Comparison of ENCODE assay signal across 8 cellular contexts in the genomic region with DNA sequence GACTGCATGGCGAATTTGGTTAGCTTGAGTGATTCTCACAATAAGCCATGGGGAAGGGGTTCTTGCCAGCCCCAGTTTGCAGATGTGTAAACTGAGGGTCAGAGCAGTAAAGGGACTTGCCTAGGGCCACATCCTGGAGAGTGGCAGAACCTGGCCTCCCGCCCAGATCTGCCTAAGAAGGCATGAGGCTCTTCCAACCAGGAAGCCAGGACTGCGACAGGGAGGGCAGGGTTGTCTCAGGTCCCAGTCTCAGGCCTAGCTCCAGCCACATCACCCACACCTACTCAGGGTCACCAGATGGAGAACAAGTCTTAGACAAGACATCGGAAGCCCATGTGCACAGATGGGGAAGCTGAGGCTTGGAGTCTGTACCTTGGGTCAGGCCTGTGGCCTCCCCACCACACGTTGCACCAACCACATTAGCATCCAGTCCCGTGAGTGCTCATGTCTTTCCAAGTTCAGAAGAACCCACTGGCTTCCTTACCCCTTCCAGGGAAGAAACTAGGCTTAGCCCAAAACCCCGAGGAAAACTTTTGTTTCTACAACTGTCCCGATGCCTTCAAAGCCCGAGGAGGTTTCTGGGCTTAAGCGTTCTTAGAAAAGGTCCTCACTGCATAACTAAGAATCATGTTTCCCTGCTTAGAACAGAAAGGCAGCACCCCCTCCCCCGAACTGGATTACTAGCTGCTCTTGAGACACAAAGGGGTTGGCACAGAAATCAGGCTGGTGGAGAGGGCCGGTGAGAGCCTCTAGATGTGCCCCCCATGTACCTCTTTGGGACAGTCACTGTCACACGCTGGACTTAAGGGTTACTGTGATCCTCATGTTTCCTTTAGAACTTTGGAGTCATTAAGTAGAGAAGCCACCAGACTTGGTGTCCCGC. TPM values are rescaled to one million over a fixed set of nuclear protein-coding genes. Genes with fewer than 3 reads are reported as not detected.
DNase-seq lines count a peak whose midpoint lies in the region; ATAC-seq, FAIRE-seq and TF ChIP-seq lines count a peak whose summit lies in the region.

No MANE protein-coding gene starts in this region.

- H3K4me3 ChIP-seq in kidney (ENCODE audit: low read length in 2 of 2) = peak overlapping the region; percentile 5 to 40
- peak overlapping the region; percentile 75 for H3K4me3 ChIP-seq in thymus (ENCODE audit: low read length)

- H3K36me3 Mint-ChIP-seq in activated CD8-positive, alpha-beta memory T cell treated with anti-CD3 and anti-CD28 coated beads, Interleukin-2, amount 10 ng/mL, durations not matched to agents 7 days and 5 days = peaks cover 56% of the 10 kb centered on the region
- peaks cover 48% of the 10 kb centered on the region for H3K36me3 Mint-ChIP-seq in activated CD4-positive, alpha-beta memory T cell treated with anti-CD3 and anti-CD28 coated beads for 36 hours

- DNase-seq in activated CD8-positive, alpha-beta memory T cell treated with anti-CD3 and anti-CD28 coated beads, Interleukin-2, amount 10 ng/mL, durations not matched to agents 7 days and 5 days = peak; percentile 56
- no peak for DNase-seq in activated CD8-positive, alpha-beta memory T cell treated with anti-CD3 and anti-CD28 coated beads, Interleukin-2, amount 50 U/mL, for 48 hours
- peak; percentile 43 for DNase-seq in activated CD4-positive, alpha-beta memory T cell treated with anti-CD3 and anti-CD28 coated beads for 36 hours
- DNase-seq in kidney (peak; percentile 51), NCI-H748 treated with DMSO at 0.1 percent for 48 hours (lab: John Stamatoyannopoulos, UW) (no peak), NCI-H1694 (lab: John Stamatoyannopoulos, UW) (no peak)

- H3K27ac ChIP-seq in kidney (ENCODE audit: low read depth in 2 of 2, low read length in 2 of 2) (peak overlapping the region; percentile 20 to 61), thymus (ENCODE audit: low read depth) (peak overlapping the region; percentile 83)

- peaks cover 41% of the 10 kb centered on the region for H3K4me1 Mint-ChIP-seq in activated CD8-positive, alpha-beta memory T cell treated with anti-CD3 and anti-CD28 coated beads, Interleukin-2, amount 10 ng/mL, durations not matched to agents 7 days and 5 days
- H3K4me1 Mint-ChIP-seq in activated CD4-positive, alpha-beta memory T cell treated with anti-CD3 and anti-CD28 coated beads for 36 hours (ENCODE audit: low read depth) = peaks cover 41% of the 10 kb centered on the region

- no peak for ATAC-seq in activated CD8-positive, alpha-beta memory T cell treated with anti-CD3 and anti-CD28 coated beads, Interleukin-2, amount 10 ng/mL, durations not matched to agents 7 days and 5 days
- ATAC-seq in GM19397 (IDR thresholded peaks at IDR 0.05; ENCODE audit: unreplicated experiment) = no peak

- no peaks in the 10 kb centered on the region for H3K9me3 Mint-ChIP-seq in activated CD8-positive, alpha-beta memory T cell treated with anti-CD3 and anti-CD28 coated beads, Interleukin-2, amount 10 ng/mL, durations not matched to agents 7 days and 5 days (ENCODE audit: low read depth)
- no peaks in the 10 kb centered on the region for H3K9me3 Mint-ChIP-seq in activated CD4-positive, alpha-beta memory T cell treated with anti-CD3 and anti-CD28 coated beads for 36 hours

- H3K36me3 ChIP-seq in kidney (ENCODE audit: control insufficient read depth in 1 of 2, insufficient read depth in 2 of 2, low read length in 2 of 2) (no peaks in the 10 kb centered on the region), thymus (ENCODE audit: control insufficient read depth, insufficient read depth) (no peaks in the 10 kb centered on the region)

- CTCF ChIA-PET in activated CD8-positive, alpha-beta memory T cell treated with anti-CD3 and anti-CD28 coated beads, Interleukin-2, amount 10 ng/mL, durations not matched to agents 7 days and 5 days (lab: Charles Lee) = interaction anchor here (1.4 to 11.9 kb wide), 3 partner anchors 18 to 96 kb away, joined by 4 to 177 read pairs (median 9); no protein-coding TSS in a partner anchor
- CTCF ChIA-PET in activated CD4-positive, alpha-beta memory T cell treated with anti-CD3 and anti-CD28 coated beads for 36 hours (lab: Charles Lee) = interaction anchor here (0.5 to 11.5 kb wide), 6 partner anchors 15 to 1310 kb away, joined by 3 to 109 read pairs (median 3); partner anchors contain the start of genes PLPP7 and RAPGEF1

- H3K27ac Mint-ChIP-seq in activated CD8-positive, alpha-beta memory T cell treated with anti-CD3 and anti-CD28 coated beads, Interleukin-2, amount 10 ng/mL, durations not matched to agents 7 days and 5 days = peak overlapping the region; percentile 99
- peak overlapping the region; percentile 97 for H3K27ac Mint-ChIP-seq in activated CD4-positive, alpha-beta memory T cell treated with anti-CD3 and anti-CD28 coated beads for 36 hours

- FAIRE-seq in kidney (lab: Jason Lieb, UNC) = no peak

- H3K4me1 ChIP-seq in kidney (ENCODE audit: control insufficient read depth in 1 of 2, insufficient read depth in 1 of 2, low read depth in 1 of 2, low read length in 2 of 2) (peaks cover 0 to 7% of the 10 kb centered on the region in 2 donors), thymus (ENCODE audit: control insufficient read depth, insufficient read depth, low read length) (peaks cover 23% of the 10 kb centered on the region)

- TF ChIP-seq CTCF in kidney (IDR thresholded peaks at IDR 0.05; ENCODE audit: borderline replicate concordance, extremely low read depth, insufficient read depth) = no peak

- H3K4me3 Mint-ChIP-seq in activated CD8-positive, alpha-beta memory T cell treated with anti-CD3 and anti-CD28 coated beads, Interleukin-2, amount 10 ng/mL, durations not matched to agents 7 days and 5 days = peak overlapping the region; percentile 99
- peak overlapping the region; percentile 99 for H3K4me3 Mint-ChIP-seq in activated CD4-positive, alpha-beta memory T cell treated with anti-CD3 and anti-CD28 coated beads for 36 hours

- H3K27me3 ChIP-seq in thymus (ENCODE audit: control insufficient read depth, insufficient read depth) = no peaks in the 10 kb centered on the region

- H3K9me3 ChIP-seq in kidney (ENCODE audit: control insufficient read depth in 1 of 2, low read length in 2 of 2) (no peaks in the 10 kb centered on the region), thymus (ENCODE audit: control insufficient read depth) (no peaks in the 10 kb centered on the region)

- POLR2A ChIA-PET in activated CD4-positive, alpha-beta memory T cell treated with anti-CD3 and anti-CD28 coated beads for 36 hours (lab: Charles Lee) = interaction anchor here (0.9 to 11.6 kb wide), 7 partner anchors 8 to 403 kb away, joined by 3 to 180 read pairs (median 5); partner anchors contain the start of gene NUP214

- 13% methylated on average over 14 of the region's 14 CpGs for WGBS in thymus

- no peak overlapping the region for H3K9ac ChIP-seq in kidney (ENCODE audit: low read length in 2 of 2)

- no peaks in the 10 kb centered on the region for H3K27me3 Mint-ChIP-seq in activated CD8-positive, alpha-beta memory T cell treated with anti-CD3 and anti-CD28 coated beads, Interleukin-2, amount 10 ng/mL, durations not matched to agents 7 days and 5 days
- H3K27me3 Mint-ChIP-seq in activated CD4-positive, alpha-beta memory T cell treated with anti-CD3 and anti-CD28 coated beads for 36 hours = no peaks in the 10 kb centered on the region

- intact Hi-C loops in activated CD4-positive, alpha-beta memory T cell treated with anti-CD3 and anti-CD28 coated beads for 36 hours (cut with micrococcal nuclease) = loop anchor here (5.0 kb wide), 5 partner anchors 97 to 458 kb away; partner anchors contain the start of gene NUP214
- intact Hi-C loops in kidney (cut with DNase I) = no loop called here

RNA-seq across cellular contexts. Expression of gene FAM78A, which starts 2.3 kb away (rescaled TPM):
- 10 to 100 TPM; 76.8 to 80.0 TPM for total RNA-seq in activated CD8-positive, alpha-beta memory T cell treated with anti-CD3 and anti-CD28 coated beads, Interleukin-2, amount 10 ng/mL, durations not matched to agents 7 days and 5 days
- total RNA-seq in activated CD4-positive, alpha-beta memory T cell treated with anti-CD3 and anti-CD28 coated beads for 36 hours = 10 to 100 TPM; 34.0 to 36.2 TPM
- total RNA-seq in kidney = 6.1 TPM
- polyA plus RNA-seq in kidney (ENCODE audit: insufficient read depth, low read depth, low replicate concordance) = 1.6 TPM
- polyA plus RNA-seq in thymus = 28.2 TPM

RNA-seq across cellular contexts. Expression of gene PLPP7, which starts 15.5 kb away (rescaled TPM):
- not detected for total RNA-seq in activated CD8-positive, alpha-beta memory T cell treated with anti-CD3 and anti-CD28 coated beads, Interleukin-2, amount 10 ng/mL, durations not matched to agents 7 days and 5 days
- not detected for total RNA-seq in activated CD4-positive, alpha-beta memory T cell treated with anti-CD3 and anti-CD28 coated beads for 36 hours
- 4.0 TPM for total RNA-seq in kidney
- polyA plus RNA-seq in kidney (ENCODE audit: insufficient read depth, low read depth, low replicate concordance) = 5.5 TPM
- polyA plus RNA-seq in thymus = 0.96 TPM

Comparison
In these comparisons a context has a peak if more than half of its experiments do, and no peak if none do; other contexts are left out.
1. DNase-seq: peak in activated CD8-positive, alpha-beta memory T cell treated with anti-CD3 and anti-CD28 coated beads, Interleukin-2, amount 10 ng/mL, durations not matched to agents 7 days and 5 days (single experiment), activated CD4-positive, alpha-beta memory T cell treated with anti-CD3 and anti-CD28 coated beads for 36 hours (single experiment) and kidney (single experiment); none in activated CD8-positive, alpha-beta memory T cell treated with anti-CD3 and anti-CD28 coated beads, Interleukin-2, amount 50 U/mL, for 48 hours (single experiment), NCI-H748 treated with DMSO at 0.1 percent for 48 hours (single experiment) and NCI-H1694 (single experiment).